ENCODE assay signal across 1 cellular context in the genomic region with DNA sequence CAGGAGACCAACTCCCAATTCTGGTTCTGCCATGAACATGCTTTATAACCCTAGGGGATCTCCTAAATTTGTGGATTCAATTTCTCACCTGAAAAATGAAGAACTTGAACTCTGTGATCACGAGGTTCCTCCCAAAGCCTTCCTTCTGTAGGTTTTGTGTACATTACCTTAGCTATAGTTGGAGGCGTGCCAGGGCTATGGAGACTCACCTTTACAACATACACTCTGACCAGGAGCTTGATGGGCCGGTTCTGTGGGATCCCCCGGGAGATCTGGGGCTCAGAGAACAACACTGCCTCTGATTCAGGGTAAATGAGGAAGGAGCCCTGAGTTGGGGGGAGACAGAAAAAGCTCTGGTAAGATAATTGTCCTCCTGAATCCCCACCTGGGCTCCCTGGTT.
TF ChIP-seq lines count a peak whose summit lies in the region.

No MANE protein-coding gene starts in this region.

TF ChIP-seq in HepG2, 621 proteins besides CTCF, POLR2A, EP300 and RAD21:
- TF ChIP-seq, protein P1, sequence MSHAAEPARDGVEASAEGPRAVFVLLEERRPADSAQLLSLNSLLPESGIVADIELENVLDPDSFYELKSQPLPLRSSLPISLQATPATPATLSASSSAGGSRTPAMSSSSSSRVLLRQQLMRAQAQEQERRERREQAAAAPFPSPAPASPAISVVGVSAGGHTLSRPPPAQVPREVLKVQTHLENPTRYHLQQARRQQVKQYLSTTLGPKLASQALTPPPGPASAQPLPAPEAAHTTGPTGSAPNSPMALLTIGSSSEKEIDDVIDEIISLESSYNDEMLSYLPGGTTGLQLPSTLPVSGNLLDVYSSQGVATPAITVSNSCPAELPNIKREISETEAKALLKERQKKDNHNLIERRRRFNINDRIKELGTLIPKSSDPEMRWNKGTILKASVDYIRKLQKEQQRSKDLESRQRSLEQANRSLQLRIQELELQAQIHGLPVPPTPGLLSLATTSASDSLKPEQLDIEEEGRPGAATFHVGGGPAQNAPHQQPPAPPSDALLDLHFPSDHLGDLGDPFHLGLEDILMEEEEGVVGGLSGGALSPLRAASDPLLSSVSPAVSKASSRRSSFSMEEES (CRISPR knock-in tag; IDR thresholded peaks at IDR 0.05) = peak; percentile 80
- no peak for TF ChIP-seq WIZ (CRISPR knock-in tag; IDR thresholded peaks at IDR 0.05)
- TF ChIP-seq PPARG (CRISPR knock-in tag; conservative IDR thresholded peaks at IDR 0.05) = peak; percentile 95
- no peak for TF ChIP-seq ZNF883 (CRISPR knock-in tag; IDR thresholded peaks at IDR 0.05; ENCODE audit: not compliant biosample characterization)
- TF ChIP-seq, protein P2, sequence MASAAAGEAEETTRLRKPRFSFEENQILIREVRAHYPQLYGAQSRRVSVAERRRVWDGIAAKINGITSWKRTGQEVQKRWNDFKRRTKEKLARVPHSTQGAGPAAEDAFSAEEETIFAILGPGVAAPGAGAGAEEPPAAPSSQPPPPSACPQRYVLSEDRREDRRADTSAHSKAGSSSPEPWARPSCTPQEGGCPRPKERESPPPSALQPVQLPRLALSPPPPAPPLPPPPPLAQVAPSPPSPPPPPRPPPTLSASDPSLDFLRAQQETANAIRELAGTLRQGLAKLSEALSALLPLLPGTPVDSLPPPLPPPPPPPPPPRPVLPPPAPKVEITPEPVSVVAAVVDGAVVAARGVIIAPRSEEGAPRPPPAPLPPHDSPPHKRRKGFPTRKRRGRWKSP (CRISPR knock-in tag; IDR thresholded peaks at IDR 0.05) = no peak
- no peak for TF ChIP-seq HNRNPH1 (optimal IDR thresholded peaks at IDR 0.05; ENCODE audit: low read depth, low read length)
- no peak for TF ChIP-seq PCBP1 (IDR thresholded peaks at IDR 0.05; ENCODE audit: borderline replicate concordance, low read depth, low read length)
- no peak for TF ChIP-seq ZFP36 (IDR thresholded peaks at IDR 0.05; ENCODE audit: borderline replicate concordance, low read depth, low read length, partially characterized antibody)
- TF ChIP-seq ZNF891 (CRISPR knock-in tag; IDR thresholded peaks at IDR 0.05) = no peak
- TF ChIP-seq HNF4G (IDR thresholded peaks at IDR 0.05; ENCODE audit: borderline replicate concordance, low read depth, low read length) = no peak
- TF ChIP-seq HNF4G (CRISPR knock-in tag; IDR thresholded peaks at IDR 0.05; ENCODE audit: borderline replicate concordance, low read depth) = no peak
- no peak for TF ChIP-seq FOSL2 (CRISPR knock-in tag; IDR thresholded peaks at IDR 0.05)
- TF ChIP-seq FOXA3 (CRISPR knock-in tag; IDR thresholded peaks at IDR 0.05) = 0 out of 2 replicates have a peak, but pooled peaks have one; percentile 25
- TF ChIP-seq, protein P3, sequence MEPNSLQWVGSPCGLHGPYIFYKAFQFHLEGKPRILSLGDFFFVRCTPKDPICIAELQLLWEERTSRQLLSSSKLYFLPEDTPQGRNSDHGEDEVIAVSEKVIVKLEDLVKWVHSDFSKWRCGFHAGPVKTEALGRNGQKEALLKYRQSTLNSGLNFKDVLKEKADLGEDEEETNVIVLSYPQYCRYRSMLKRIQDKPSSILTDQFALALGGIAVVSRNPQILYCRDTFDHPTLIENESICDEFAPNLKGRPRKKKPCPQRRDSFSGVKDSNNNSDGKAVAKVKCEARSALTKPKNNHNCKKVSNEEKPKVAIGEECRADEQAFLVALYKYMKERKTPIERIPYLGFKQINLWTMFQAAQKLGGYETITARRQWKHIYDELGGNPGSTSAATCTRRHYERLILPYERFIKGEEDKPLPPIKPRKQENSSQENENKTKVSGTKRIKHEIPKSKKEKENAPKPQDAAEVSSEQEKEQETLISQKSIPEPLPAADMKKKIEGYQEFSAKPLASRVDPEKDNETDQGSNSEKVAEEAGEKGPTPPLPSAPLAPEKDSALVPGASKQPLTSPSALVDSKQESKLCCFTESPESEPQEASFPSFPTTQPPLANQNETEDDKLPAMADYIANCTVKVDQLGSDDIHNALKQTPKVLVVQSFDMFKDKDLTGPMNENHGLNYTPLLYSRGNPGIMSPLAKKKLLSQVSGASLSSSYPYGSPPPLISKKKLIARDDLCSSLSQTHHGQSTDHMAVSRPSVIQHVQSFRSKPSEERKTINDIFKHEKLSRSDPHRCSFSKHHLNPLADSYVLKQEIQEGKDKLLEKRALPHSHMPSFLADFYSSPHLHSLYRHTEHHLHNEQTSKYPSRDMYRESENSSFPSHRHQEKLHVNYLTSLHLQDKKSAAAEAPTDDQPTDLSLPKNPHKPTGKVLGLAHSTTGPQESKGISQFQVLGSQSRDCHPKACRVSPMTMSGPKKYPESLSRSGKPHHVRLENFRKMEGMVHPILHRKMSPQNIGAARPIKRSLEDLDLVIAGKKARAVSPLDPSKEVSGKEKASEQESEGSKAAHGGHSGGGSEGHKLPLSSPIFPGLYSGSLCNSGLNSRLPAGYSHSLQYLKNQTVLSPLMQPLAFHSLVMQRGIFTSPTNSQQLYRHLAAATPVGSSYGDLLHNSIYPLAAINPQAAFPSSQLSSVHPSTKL (CRISPR knock-in tag; IDR thresholded peaks at IDR 0.05) = 0 out of 2 replicates have a peak, but pooled peaks have one; percentile 21
- TF ChIP-seq ELF3 (CRISPR knock-in tag; IDR thresholded peaks at IDR 0.05) = peak; percentile 15; the same call in 1 of the 2 replicates
- TF ChIP-seq, protein P4, sequence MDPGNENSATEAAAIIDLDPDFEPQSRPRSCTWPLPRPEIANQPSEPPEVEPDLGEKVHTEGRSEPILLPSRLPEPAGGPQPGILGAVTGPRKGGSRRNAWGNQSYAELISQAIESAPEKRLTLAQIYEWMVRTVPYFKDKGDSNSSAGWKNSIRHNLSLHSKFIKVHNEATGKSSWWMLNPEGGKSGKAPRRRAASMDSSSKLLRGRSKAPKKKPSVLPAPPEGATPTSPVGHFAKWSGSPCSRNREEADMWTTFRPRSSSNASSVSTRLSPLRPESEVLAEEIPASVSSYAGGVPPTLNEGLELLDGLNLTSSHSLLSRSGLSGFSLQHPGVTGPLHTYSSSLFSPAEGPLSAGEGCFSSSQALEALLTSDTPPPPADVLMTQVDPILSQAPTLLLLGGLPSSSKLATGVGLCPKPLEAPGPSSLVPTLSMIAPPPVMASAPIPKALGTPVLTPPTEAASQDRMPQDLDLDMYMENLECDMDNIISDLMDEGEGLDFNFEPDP (CRISPR knock-in tag; conservative IDR thresholded peaks at IDR 0.05) = 0 out of 2 replicates have a peak, but pooled peaks have one; percentile 55
- TF ChIP-seq RXRB (CRISPR knock-in tag; IDR thresholded peaks at IDR 0.05; ENCODE audit: borderline replicate concordance) = peak; percentile 83
- TF ChIP-seq ATRX (CRISPR knock-in tag; IDR thresholded peaks at IDR 0.05; ENCODE audit: borderline replicate concordance) = no peak
- TF ChIP-seq ZEB1 (IDR thresholded peaks at IDR 0.05; ENCODE audit: insufficient replicate concordance, low read depth) = peak; percentile 33
- no peak for TF ChIP-seq DMAP1 (CRISPR knock-in tag; IDR thresholded peaks at IDR 0.05)
